13 cellular contexts compared by ENCODE assay signal in the genomic region with DNA sequence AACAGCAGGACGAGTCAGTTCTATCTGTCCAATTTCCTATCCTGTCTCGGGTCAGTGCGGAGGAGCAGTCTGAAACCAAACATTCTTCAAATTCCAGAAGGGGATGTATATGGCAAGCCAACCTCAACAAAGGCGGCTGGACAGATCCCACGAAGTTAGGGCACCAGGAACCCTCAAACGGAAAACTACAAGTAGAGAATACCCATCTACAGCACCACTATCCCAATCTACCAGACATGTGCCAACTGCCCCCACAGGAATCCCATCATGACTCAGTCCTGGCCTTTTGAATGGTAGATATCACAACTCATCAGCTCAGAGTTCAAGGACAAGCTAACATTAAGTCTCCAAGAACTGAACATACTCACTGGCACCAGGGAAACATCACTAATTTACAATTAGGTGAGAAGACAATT. TPM values are rescaled to one million over a fixed set of nuclear protein-coding genes. Genes with fewer than 3 reads are reported as not detected.
DNase-seq lines count a peak whose midpoint lies in the region; ATAC-seq, FAIRE-seq and TF ChIP-seq lines count a peak whose summit lies in the region.
"Had no signal": no experiment of that assay in that cellular context is flagged by ENCODE, and none has a peak within 500 bp of the region (broad histone marks: within the 10 kb centered on the region; RNA-seq: fewer than 3 reads in every experiment).

No MANE protein-coding gene starts in this region.

- BruUV-seq in GM12878 (replicated peaks; lab: Mats Ljungman, UMichigan) = no TSS peak

- peaks cover 26 to 28% of the 10 kb centered on the region in 2 experiments for H3K36me3 ChIP-seq in GM12878 (ENCODE audit: control insufficient read depth in 2 of 2, insufficient read depth in 2 of 2, low read length in 1 of 2)

- peaks cover 16% of the 10 kb centered on the region for H3K79me2 ChIP-seq in GM12878 (ENCODE audit: control insufficient read depth, insufficient read depth, low read length)

- CTCF ChIA-PET in CD4-positive, alpha-beta T cell (lab: Charles Lee) = interaction anchor here (2.9 to 4.4 kb wide), 2 partner anchors 29 to 37 kb away, joined by 17 to 24 read pairs; a partner anchor contains a TSS
- CTCF ChIA-PET in GM12878 (lab: Yijun Ruan, JAX) = interaction anchor here (1.1 to 7.0 kb wide), 6 partner anchors 14 to 187 kb away, joined by 3 to 60 read pairs (median 6); no protein-coding TSS in a partner anchor

- H3K9me3 Mint-ChIP-seq in CD4-positive, alpha-beta T cell = no peaks in the 10 kb centered on the region
- no peaks in the 10 kb centered on the region for H3K9me3 Mint-ChIP-seq in natural killer cell

- no peaks in the 10 kb centered on the region for H3K9me3 ChIP-seq in CD4-positive, alpha-beta T cell (ENCODE audit: control insufficient read depth, low read length)
- no peaks in the 10 kb centered on the region for H3K9me3 ChIP-seq in GM12878 (replicated peaks; ENCODE audit: control insufficient read depth, insufficient read depth, low read length)
- H3K9me3 ChIP-seq: pancreas, tibial nerve had no signal

- H3K27me3 Mint-ChIP-seq in CD4-positive, alpha-beta T cell = no peaks in the 10 kb centered on the region
- H3K27me3 Mint-ChIP-seq in natural killer cell (ENCODE audit: low read depth in 2 of 2) = no peaks in the 10 kb centered on the region

- no peak for TF ChIP-seq CTCF in CD4-positive, alpha-beta T cell (IDR thresholded peaks at IDR 0.05)
- TF ChIP-seq CTCF in NB4 (IDR thresholded peaks at IDR 0.05; ENCODE audit: low read depth, low read length) = no peak
- TF ChIP-seq CTCF in GM12878 (IDR thresholded peaks at IDR 0.05 in 2 of 3, conservative IDR thresholded peaks at IDR 0.05 in 1 of 3; ENCODE audit: control insufficient read depth in 2 of 3, extremely low read depth in 1 of 3, insufficient read depth in 1 of 3, low read depth in 3 of 3, low read length in 3 of 3) = no peak
- TF ChIP-seq CTCF in natural killer cell (IDR thresholded peaks at IDR 0.05) = no peak
- no peak for TF ChIP-seq CTCF in GM20000 (IDR thresholded peaks at IDR 0.05; ENCODE audit: extremely low read depth, missing control alignments)

- no peaks in the 10 kb centered on the region for H4K20me1 ChIP-seq in GM12878 (ENCODE audit: control insufficient read depth, insufficient read depth)

- H3K4me3 ChIP-seq in NB4 (ENCODE audit: low read depth, low read length) = no peak overlapping the region
- H3K4me3 ChIP-seq in GM12878 = no peak overlapping the region
- H3K4me3 ChIP-seq: pancreas, tibial nerve had no signal

- H3K27me3 ChIP-seq in CD4-positive, alpha-beta T cell (ENCODE audit: control insufficient read depth, insufficient read depth, low read length) = no peaks in the 10 kb centered on the region
- no peaks in the 10 kb centered on the region for H3K27me3 ChIP-seq in GM12878 (replicated peaks in 1 of 2; ENCODE audit: control insufficient read depth in 2 of 2, insufficient read depth in 2 of 2, low read length in 1 of 2)
- H3K27me3 ChIP-seq: pancreas, tibial nerve had no signal

- peak overlapping the region; percentile 80 for H3K4me3 Mint-ChIP-seq in CD4-positive, alpha-beta T cell
- H3K4me3 Mint-ChIP-seq in natural killer cell = no peak overlapping the region

- no peak for TF ChIP-seq EP300 in GM12878 (IDR thresholded peaks at IDR 0.05; ENCODE audit: borderline replicate concordance in 1 of 2, control insufficient read depth in 1 of 2, low read depth in 2 of 2, low read length in 2 of 2)

- no peak overlapping the region for H3K27ac ChIP-seq in CD4-positive, alpha-beta T cell (ENCODE audit: low read depth, low read length)
- H3K27ac ChIP-seq in GM12878 (ENCODE audit: control insufficient read depth, insufficient read depth) = no peak overlapping the region
- H3K27ac ChIP-seq: pancreas had no signal

- 94% methylated on average over 6 of the region's 6 CpGs for WGBS in GM12878 (ENCODE audit: insufficient coverage, insufficient replicate concordance, low lambda C conversion rate, missing lambda C conversion rate)

- RAD21 ChIA-PET in GM12878 (lab: Charles Lee; ENCODE audit: unreplicated experiment) = interaction anchor here (0.7 to 3.5 kb wide), 4 partner anchors 28 to 208 kb away, joined by 3 to 13 read pairs (median 3); no protein-coding TSS in a partner anchor

- SMC1A ChIA-PET in GM12878 (lab: Charles Lee; ENCODE audit: uncharacterized antibody, unreplicated experiment) = interaction anchor here (2.3 to 2.9 kb wide), 4 partner anchors 24 to 36 kb away, joined by 7 to 10 read pairs (median 9); no protein-coding TSS in a partner anchor

- POLR2A ChIA-PET in CD4-positive, alpha-beta T cell (lab: Charles Lee) = interaction anchor here (0.9 to 4.0 kb wide), 3 partner anchors 24 to 117 kb away, joined by 3 to 27 read pairs (median 10); a partner anchor contains a TSS
- POLR2A ChIA-PET in GM12878 (lab: Charles Lee) = interaction anchor here (0.6 to 1.6 kb wide), 4 partner anchors 17 to 95 kb away, joined by 3 to 7 read pairs (median 4); no protein-coding TSS in a partner anchor

- intact Hi-C loops in CD4-positive, alpha-beta T cell (cut with DNase I, micrococcal nuclease) = no loop called here
- intact Hi-C loops in GM12878 (cut with micrococcal nuclease; ENCODE audit: unreplicated experiment) = no loop called here
- intact Hi-C loops in natural killer cell (cut with micrococcal nuclease) = no loop called here
- intact Hi-C loops in Right ventricle myocardium superior (cut with DNase I) = no loop called here

- in situ Hi-C loops in GM12878 (cut with MboI) = no loop called here

- peaks cover 62% of the 10 kb centered on the region for H3K36me3 Mint-ChIP-seq in CD4-positive, alpha-beta T cell (ENCODE audit: low read depth)
- peaks cover under 1% of the 10 kb centered on the region for H3K36me3 Mint-ChIP-seq in natural killer cell

- no peak for DNase-seq in CD4-positive, alpha-beta T cell
- DNase-seq in NB4 (ENCODE audit: low read depth) (peak; percentile 12), GM12878 (ENCODE audit: low read depth, low spot score) (no peak), natural killer cell (no peak), Right ventricle myocardium superior (no peak), GM20000 (ENCODE audit: low spot score) (no peak), NCI-H1417 (lab: John Stamatoyannopoulos, UW) (no peak)
- DNase-seq: Kasumi-1, NCI-H524, pancreas, SW 1271 had no signal

- H3K4me1 ChIP-seq in GM12878 (ENCODE audit: control insufficient read depth, insufficient read depth, low read length) = peaks cover 9% of the 10 kb centered on the region; the same call in 1 of the 2 replicates

- H3K9ac ChIP-seq in GM12878 (ENCODE audit: control insufficient read depth, insufficient read depth, low read length) = no peak overlapping the region

- H3K27ac Mint-ChIP-seq in CD4-positive, alpha-beta T cell = peak overlapping the region; percentile 77
- H3K27ac Mint-ChIP-seq in natural killer cell = peak overlapping the region; percentile 64 to 84

- no peak overlapping the region for H2AFZ ChIP-seq in GM12878 (ENCODE audit: control insufficient read depth, low read depth, low read length)

- no peak for ATAC-seq in CD4-positive, alpha-beta T cell (ENCODE audit: poor library complexity)
- ATAC-seq in GM12878 = no peak
- ATAC-seq in natural killer cell = no peak
- ATAC-seq in Right ventricle myocardium superior (ENCODE audit: poor library complexity) = no peak
- ATAC-seq in HG03520 (IDR thresholded peaks at IDR 0.05; ENCODE audit: unreplicated experiment) = no peak
- ATAC-seq: pancreas had no signal

- TF ChIP-seq POLR2A in NB4 (IDR thresholded peaks at IDR 0.05; ENCODE audit: extremely low read depth, insufficient read length) (no peak), GM12878 (IDR thresholded peaks at IDR 0.05; ENCODE audit: low read depth, low read length) (no peak)

- no peak for TF ChIP-seq RAD21 in GM12878 (IDR thresholded peaks at IDR 0.05; ENCODE audit: insufficient read depth, low read depth, low read length)

- peak; percentile 35 for FAIRE-seq in GM12878 (lab: Jason Lieb, UNC)
- FAIRE-seq: pancreas had no signal

- peaks cover 54% of the 10 kb centered on the region for H3K4me1 Mint-ChIP-seq in CD4-positive, alpha-beta T cell (ENCODE audit: low read depth)
- peaks cover 36 to 51% of the 10 kb centered on the region in 2 donors for H3K4me1 Mint-ChIP-seq in natural killer cell

- H3K4me2 ChIP-seq in GM12878 (ENCODE audit: control insufficient read depth, insufficient read depth) = no peak overlapping the region

RNA-seq across cellular contexts. Expression of a gene that starts 2.3 kb away (rescaled TPM):
- 10 to 100 TPM; 34.6 to 38.2 TPM for total RNA-seq in CD4-positive, alpha-beta T cell
- total RNA-seq in GM12878 (2013; cell fraction: nucleolus; rRNA removed) = 68.1 and 91.4 TPM in 2 replicates
- total RNA-seq in GM12878 (2014; rRNA removed) (16.3 and 16.7 TPM in 2 replicates), GM12878 (2014; rRNA removed; fragmentation: Illumina TruSeq; extraction: Trizol) (27.5 and 28.0 TPM in 2 replicates), GM12878 (2021) (44.8 and 45.3 TPM in 2 replicates), natural killer cell (10 to 100 TPM; 20.0 to 27.2 (median 24.8) TPM), Right ventricle myocardium superior (18.6 TPM)
- 36.0 TPM for polyA plus RNA-seq in GM12878 (2011; ENCODE audit: low read depth)
- polyA plus RNA-seq in GM12878 (2011; rRNA removed) (23.2 and 26.7 TPM in 2 replicates), GM12878 (2014; fragmentation: Illumina TruSeq; extraction: Trizol) (17.9 and 26.4 TPM in 2 replicates), GM12878 (2014; fragmentation: Nextera tagmentation; extraction: Ambion mirVana) (1 to 10 TPM; 3.5 to 4.5 TPM), GM12878 (2014; rRNA removed) (43.2 and 46.4 TPM in 2 replicates), GM12878 (2016; fragmentation: Nextera tagmentation; extraction: Ambion mirVana) (10 to 100 TPM; 33.9 to 36.4 TPM)
- 31.5 and 40.8 TPM in 2 replicates for polyA plus RNA-seq in GM12878 (2011; cell fraction: cytosol; rRNA removed)
- 150 and 164 TPM in 2 replicates for polyA plus RNA-seq in GM12878 (2011; cell fraction: nucleus; rRNA removed)
- 40.0 and 45.4 TPM in 2 replicates for polyA plus RNA-seq in GM12878 (2012)
- 18.9 and 36.0 TPM in 2 replicates for polyA minus RNA-seq in GM12878 (2011; rRNA and poly(A)+ RNA removed)
- polyA minus RNA-seq in GM12878 (2011; cell fraction: cytosol; rRNA and poly(A)+ RNA removed) = 6.5 and 9.3 TPM in 2 replicates
- polyA minus RNA-seq in GM12878 (2011; cell fraction: nucleus; rRNA and poly(A)+ RNA removed) = 29.6 and 34.8 TPM in 2 replicates

RNA-seq across cellular contexts. Expression of a gene that starts 25.5 kb away (rescaled TPM):
- 10 to 100 TPM; 68.4 to 72.4 TPM for total RNA-seq in CD4-positive, alpha-beta T cell
- 10.8 and 11.9 TPM in 2 replicates for total RNA-seq in GM12878 (2013; cell fraction: nucleolus; rRNA removed)
- total RNA-seq in GM12878 (2014; rRNA removed) (24.7 and 27.4 TPM in 2 replicates), GM12878 (2014; rRNA removed; fragmentation: Illumina TruSeq; extraction: Trizol) (21.5 and 23.5 TPM in 2 replicates), GM12878 (2021) (52.9 and 53.2 TPM in 2 replicates), natural killer cell (100 to 1,000 TPM; 323 to 372 (median 362) TPM), Right ventricle myocardium superior (13.7 TPM)
- polyA plus RNA-seq in GM12878 (2011; ENCODE audit: low read depth) = 13.3 TPM
- polyA plus RNA-seq in GM12878 (2011; rRNA removed) (35.4 and 61.6 TPM in 2 replicates), GM12878 (2014; fragmentation: Illumina TruSeq; extraction: Trizol) (21.5 and 39.2 TPM in 2 replicates), GM12878 (2014; fragmentation: Nextera tagmentation; extraction: Ambion mirVana) (10 to 100 TPM; 13.4 to 14.3 TPM), GM12878 (2014; rRNA removed) (38.8 and 41.3 TPM in 2 replicates), GM12878 (2016; fragmentation: Nextera tagmentation; extraction: Ambion mirVana) (10 to 100 TPM; 57.3 to 61.2 TPM)
- polyA plus RNA-seq in GM12878 (2011; cell fraction: cytosol; rRNA removed) = 72.8 and 76.3 TPM in 2 replicates
- polyA plus RNA-seq in GM12878 (2011; cell fraction: nucleus; rRNA removed) = 42.6 and 58.8 TPM in 2 replicates
- polyA plus RNA-seq in GM12878 (2012) = 27.8 and 28.5 TPM in 2 replicates
- polyA minus RNA-seq in GM12878 (2011; rRNA and poly(A)+ RNA removed) = 49.8 and 66.4 TPM in 2 replicates
- 24.6 and 28.6 TPM in 2 replicates for polyA minus RNA-seq in GM12878 (2011; cell fraction: cytosol; rRNA and poly(A)+ RNA removed)
- 8.5 and 14.5 TPM in 2 replicates for polyA minus RNA-seq in GM12878 (2011; cell fraction: nucleus; rRNA and poly(A)+ RNA removed)

RNA-seq across cellular contexts. Expression of a gene that starts 36.8 kb away (rescaled TPM):
- total RNA-seq in CD4-positive, alpha-beta T cell = 10 to 100 TPM; 19.0 to 21.1 TPM
- 7.8 and 10.2 TPM in 2 replicates for total RNA-seq in GM12878 (2013; cell fraction: nucleolus; rRNA removed)
- total RNA-seq in GM12878 (2014; rRNA removed) (1.1 and 1.5 TPM in 2 replicates), GM12878 (2014; rRNA removed; fragmentation: Illumina TruSeq; extraction: Trizol) (1.7 and 2.0 TPM in 2 replicates), GM12878 (2021) (2.3 and 2.7 TPM in 2 replicates), natural killer cell (100 to 1,000 TPM; 150 to 184 (median 169) TPM), Right ventricle myocardium superior (4.1 TPM)
- polyA plus RNA-seq in GM12878 (2011; ENCODE audit: low read depth) = 9.9 TPM
- polyA plus RNA-seq in GM12878 (2011; rRNA removed) (4.5 and 5.6 TPM in 2 replicates), GM12878 (2014; fragmentation: Illumina TruSeq; extraction: Trizol) (1.9 and 3.1 TPM in 2 replicates), GM12878 (2014; fragmentation: Nextera tagmentation; extraction: Ambion mirVana) (under 1 TPM; 0.48 to 0.97 TPM), GM12878 (2014; rRNA removed) (3.6 and 5.6 TPM in 2 replicates), GM12878 (2016; fragmentation: Nextera tagmentation; extraction: Ambion mirVana) (1 to 10 TPM; 1.6 to 1.7 TPM)
- 4.4 and 4.5 TPM in 2 replicates for polyA plus RNA-seq in GM12878 (2011; cell fraction: cytosol; rRNA removed)
- 4.2 and 8.4 TPM in 2 replicates for polyA plus RNA-seq in GM12878 (2011; cell fraction: nucleus; rRNA removed)
- 11.4 and 11.9 TPM in 2 replicates for polyA plus RNA-seq in GM12878 (2012)
- polyA minus RNA-seq in GM12878 (2011; rRNA and poly(A)+ RNA removed) = 2.7 and 4.6 TPM in 2 replicates
- 1.1 and 1.9 TPM in 2 replicates for polyA minus RNA-seq in GM12878 (2011; cell fraction: cytosol; rRNA and poly(A)+ RNA removed)
- polyA minus RNA-seq in GM12878 (2011; cell fraction: nucleus; rRNA and poly(A)+ RNA removed) = 0.48 and 0.86 TPM in 2 replicates

Comparison
In these comparisons a context has a peak if more than half of its experiments do, and no peak if none do; other contexts are left out.
1. RNA of a gene that starts 25.5 kb away (total RNA-seq): 323 to 372 TPM in natural killer cell; 68.4 to 72.4 TPM in CD4-positive, alpha-beta T cell, 10.8 to 53.2 TPM in GM12878 and 13.7 TPM in Right ventricle myocardium superior (single experiment); every median in the first group is over 4 times any median in the second.
2. RNA of a gene that starts 36.8 kb away (total RNA-seq): 150 to 184 TPM in natural killer cell; 19.0 to 21.1 TPM in CD4-positive, alpha-beta T cell, 4.1 TPM in Right ventricle myocardium superior (single experiment) and 1.1 to 10.2 TPM in GM12878; every median in the first group is over 4 times any median in the second.